In genomic region chr17:77531641-77532040, GRCh38 we compare ENCODE assay signal across 16 cellular contexts.
"Had no signal": no experiment of that assay in that cellular context is flagged by ENCODE, and none has a peak within 500 bp of the region (broad histone marks: within the 10 kb centered on the region; RNA-seq: fewer than 3 reads in every experiment).

No MANE protein-coding gene starts in this region.

- H3K4me3 Mint-ChIP-seq: natural killer cell; neural crest cell; stimulated activated effector memory CD8-positive, alpha-beta T cell treated with anti-CD3 and anti-CD28 coated beads, Interleukin-12 subunit alpha, Interleukin-12 subunit beta, amount 100 ng/mL, for 72 hours; stimulated activated naive CD8-positive, alpha-beta T cell treated with anti-CD3 and anti-CD28 coated beads, Interleukin-15, Interleukin-2, amounts not matched to agents 100 ng/mL and 50 ng/mL, for 24 hours had no signal

- H3K36me3 Mint-ChIP-seq: natural killer cell; stimulated activated effector memory CD8-positive, alpha-beta T cell treated with anti-CD3 and anti-CD28 coated beads, Interleukin-12 subunit alpha, Interleukin-12 subunit beta, amount 100 ng/mL, for 72 hours had no signal

- H3K27ac Mint-ChIP-seq: natural killer cell; stimulated activated effector memory CD8-positive, alpha-beta T cell treated with anti-CD3 and anti-CD28 coated beads, Interleukin-12 subunit alpha, Interleukin-12 subunit beta, amount 100 ng/mL, for 72 hours; stimulated activated naive CD8-positive, alpha-beta T cell treated with anti-CD3 and anti-CD28 coated beads, Interleukin-15, Interleukin-2, amounts not matched to agents 100 ng/mL and 50 ng/mL, for 24 hours had no signal

- H3K4me1 Mint-ChIP-seq: natural killer cell; stimulated activated effector memory CD8-positive, alpha-beta T cell treated with anti-CD3 and anti-CD28 coated beads, Interleukin-12 subunit alpha, Interleukin-12 subunit beta, amount 100 ng/mL, for 72 hours had no signal

- H3K9me3 Mint-ChIP-seq: natural killer cell had no signal

- ATAC-seq: esophagus mucosa; heart left ventricle; natural killer cell; stimulated activated effector memory CD8-positive, alpha-beta T cell treated with anti-CD3 and anti-CD28 coated beads, Interleukin-12 subunit alpha, Interleukin-12 subunit beta, amount 100 ng/mL, for 72 hours had no signal

- DNase-seq: cortex of kidney; effector CD8-positive, alpha-beta T cell; heart left ventricle; hippocampal formation; kidney glomerular epithelial cell; mammary epithelial cell; natural killer cell; nucleus accumbens; ovary; stimulated activated CD4-positive, alpha-beta T cell treated with anti-CD3 and anti-CD28 coated beads, Interleukin-4, amount 100 ng/mL, for 1 hour; stimulated activated CD8-positive, alpha-beta memory T cell treated with anti-CD3 and anti-CD28 coated beads, Interleukin-4, amount 100 ng/mL, for 48 hours; upper lobe of left lung had no signal
